Comparison of ENCODE assay signal across 8 cellular contexts in the genomic region with DNA sequence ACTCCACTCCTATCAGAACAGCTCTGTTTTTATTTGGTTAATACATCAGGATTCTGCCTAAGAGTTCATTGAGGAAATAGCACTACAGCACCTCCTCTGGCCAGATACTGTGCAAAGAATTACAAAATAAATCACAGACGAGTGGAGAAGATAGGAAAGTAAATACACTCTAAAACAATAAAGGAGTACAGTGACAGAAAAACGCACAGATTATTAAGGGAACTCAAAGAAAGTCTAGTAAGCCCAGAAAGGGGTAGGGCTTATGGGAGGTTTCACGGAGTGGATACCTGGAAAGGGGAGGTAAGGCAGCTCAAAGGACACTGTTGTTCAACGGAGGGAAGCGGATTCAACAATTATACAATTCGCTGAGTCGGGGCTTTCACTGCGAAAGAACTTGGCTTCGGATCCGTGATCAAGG. TPM values are rescaled to one million over a fixed set of nuclear protein-coding genes. Genes with fewer than 3 reads are reported as not detected.
A peak's percentile ranks its signal among the peaks of the same experiment; 100 is the strongest.
DNase-seq lines count a peak whose midpoint lies in the region; ATAC-seq and TF ChIP-seq lines count a peak whose summit lies in the region.

No MANE protein-coding gene starts in this region.

- H3K36me3 ChIP-seq in liver (ENCODE audit: control insufficient read depth in 4 of 4, insufficient read depth in 3 of 4, low read depth in 1 of 4, low read length in 3 of 4) = no peaks in the 10 kb centered on the region
- no peaks in the 10 kb centered on the region for H3K36me3 ChIP-seq in thymus (ENCODE audit: control insufficient read depth, insufficient read depth)

- no peak for ATAC-seq in stimulated activated naive CD8-positive, alpha-beta T cell treated with anti-CD3 and anti-CD28 coated beads, Interleukin-15, Interleukin-2, amounts not matched to agents 100 U/mL and 50 U/mL, for 24 hours
- ATAC-seq in HG03064 (IDR thresholded peaks at IDR 0.05; ENCODE audit: low read depth, unreplicated experiment) = peak; percentile 14

- TF ChIP-seq RAD21 in liver (IDR thresholded peaks at IDR 0.05) = peak in 1 of 2 donors; percentile 32

- peaks cover 22% of the 10 kb centered on the region for H3K36me3 Mint-ChIP-seq in stimulated activated naive CD8-positive, alpha-beta T cell treated with anti-CD3 and anti-CD28 coated beads, Interleukin-15, Interleukin-2, amounts not matched to agents 100 ng/mL and 50 ng/mL, for 24 hours (ENCODE audit: low read depth)

- H3K9me3 Mint-ChIP-seq in stimulated activated naive CD8-positive, alpha-beta T cell treated with anti-CD3 and anti-CD28 coated beads, Interleukin-15, Interleukin-2, amounts not matched to agents 100 ng/mL and 50 ng/mL, for 24 hours = peaks cover 8% of the 10 kb centered on the region

- DNase-seq in stimulated activated naive CD8-positive, alpha-beta T cell treated with anti-CD3 and anti-CD28 coated beads, Interleukin-15, Interleukin-2, amounts not matched to agents 100 U/mL and 50 U/mL, for 24 hours = no peak
- peak; percentile 73 for DNase-seq in OCI-M1 (lab: John Stamatoyannopoulos, UW)
- DNase-seq in choroid plexus epithelial cell (ENCODE audit: low read depth) = peak; percentile 69
- DNase-seq in activated effector memory CD4-positive, alpha-beta T cell treated with anti-CD3 and anti-CD28 coated beads, Interleukin-2, amount 50 U/mL, for 16 hours = no peak

- peak overlapping the region; percentile 96 for H3K27ac Mint-ChIP-seq in stimulated activated naive CD8-positive, alpha-beta T cell treated with anti-CD3 and anti-CD28 coated beads, Interleukin-15, Interleukin-2, amounts not matched to agents 100 ng/mL and 50 ng/mL, for 24 hours

- H3K4me1 Mint-ChIP-seq in stimulated activated naive CD8-positive, alpha-beta T cell treated with anti-CD3 and anti-CD28 coated beads, Interleukin-15, Interleukin-2, amounts not matched to agents 100 ng/mL and 50 ng/mL, for 24 hours (ENCODE audit: low read depth) = peaks cover 34% of the 10 kb centered on the region

- 1% methylated on average over 10 of the region's 10 CpGs for WGBS in liver
- WGBS in thymus = 1% methylated on average over 10 of the region's 10 CpGs

- H3K9me3 ChIP-seq in liver (ENCODE audit: control insufficient read depth in 4 of 4, low read length in 3 of 4) (peaks cover 0 to 5% (median 0%) of the 10 kb centered on the region in 4 donors), thymus (ENCODE audit: control insufficient read depth) (no peaks in the 10 kb centered on the region)

- peak overlapping the region; percentile 89 for H3K4me3 Mint-ChIP-seq in stimulated activated naive CD8-positive, alpha-beta T cell treated with anti-CD3 and anti-CD28 coated beads, Interleukin-15, Interleukin-2, amounts not matched to agents 100 ng/mL and 50 ng/mL, for 24 hours

- H3K9ac ChIP-seq in liver (ENCODE audit: low read depth in 1 of 2, low read length in 2 of 2) = peak overlapping the region; percentile 40 to 53

- H3K27ac ChIP-seq in liver (ENCODE audit: low read depth in 1 of 2, low read length in 2 of 2) (peak overlapping the region; percentile 87 to 93), thymus (ENCODE audit: low read depth) (peak overlapping the region; percentile 97)

- H3K27me3 ChIP-seq in liver (ENCODE audit: control insufficient read depth in 4 of 4, insufficient read depth in 4 of 4, low read length in 3 of 4) (no peaks in the 10 kb centered on the region), thymus (ENCODE audit: control insufficient read depth, insufficient read depth) (peaks cover 9% of the 10 kb centered on the region)

- H3K4me1 ChIP-seq in liver (ENCODE audit: control insufficient read depth in 4 of 4, insufficient read depth in 4 of 4, low read length in 3 of 4) = peaks cover 0 to 12% (median 3%) of the 10 kb centered on the region in 4 donors
- peaks cover 17% of the 10 kb centered on the region for H3K4me1 ChIP-seq in thymus (ENCODE audit: control insufficient read depth, insufficient read depth, low read length)

- H3K4me3 ChIP-seq in choroid plexus epithelial cell (ENCODE audit: low read depth, low read length) = peak overlapping the region; percentile 87
- H3K4me3 ChIP-seq in liver (ENCODE audit: low read depth in 1 of 3, low read length in 3 of 3) = peak overlapping the region; percentile 44 to 68 (median 51)
- H3K4me3 ChIP-seq in thymus (ENCODE audit: low read length) = peak overlapping the region; percentile 75

- peaks cover 8% of the 10 kb centered on the region for H3K27me3 Mint-ChIP-seq in stimulated activated naive CD8-positive, alpha-beta T cell treated with anti-CD3 and anti-CD28 coated beads, Interleukin-15, Interleukin-2, amounts not matched to agents 100 ng/mL and 50 ng/mL, for 24 hours

- TF ChIP-seq CTCF in choroid plexus epithelial cell (conservative IDR thresholded peaks at IDR 0.05; ENCODE audit: low read depth, low read length) (peak; percentile 60), liver (IDR thresholded peaks at IDR 0.05; ENCODE audit: low read depth, low read length, missing input control) (peak; percentile 30)

TF ChIP-seq in liver, 16 proteins besides CTCF, POLR2A, EP300 and RAD21:
- TF ChIP-seq YY1 (IDR thresholded peaks at IDR 0.05) (no peak), HNF4G (IDR thresholded peaks at IDR 0.05) (no peak)

RNA-seq across cellular contexts. Expression of a gene that starts 5.5 kb away (rescaled TPM):
- not detected for total RNA-seq in liver
- not detected for polyA plus RNA-seq in liver
- polyA plus RNA-seq in thymus = not detected

RNA-seq across cellular contexts. Expression of a gene that starts 14.1 kb away (rescaled TPM):
- under 1 TPM in 1 of 2 donors, not detected in 1; 0.08 TPM for total RNA-seq in liver
- under 1 TPM; 0.07 to 0.13 TPM for polyA plus RNA-seq in liver
- polyA plus RNA-seq in thymus = 0.21 TPM

RNA-seq across cellular contexts. Expression of a gene that starts 40.2 kb away (rescaled TPM):
- total RNA-seq in liver = 10 to 100 TPM; 17.0 to 17.7 TPM
- polyA plus RNA-seq in liver = 10 to 100 TPM; 18.6 to 23.5 TPM
- polyA plus RNA-seq in thymus = 23.2 TPM

Comparison
In these comparisons a context has a peak if more than half of its experiments do, and no peak if none do; other contexts are left out.
1. DNase-seq: peak in OCI-M1 (single experiment) and choroid plexus epithelial cell (single experiment); none in stimulated activated naive CD8-positive, alpha-beta T cell treated with anti-CD3 and anti-CD28 coated beads, Interleukin-15, Interleukin-2, amounts not matched to agents 100 U/mL and 50 U/mL, for 24 hours (single experiment) and activated effector memory CD4-positive, alpha-beta T cell treated with anti-CD3 and anti-CD28 coated beads, Interleukin-2, amount 50 U/mL, for 16 hours (single experiment).
2. Peak in every context shown above with its lines, with median percentiles within 50 percentile points of each other: H3K4me3 ChIP-seq.